1 cellular context compared by ENCODE assay signal in genomic region chr1:9443913-9444445, GRCh38.
TF ChIP-seq lines count a peak whose summit lies in the region.

No MANE protein-coding gene starts in this region.

TF ChIP-seq in IMR-90, 13 proteins besides CTCF, POLR2A, EP300 and RAD21:
- TF ChIP-seq MAFK (IDR thresholded peaks at IDR 0.05; ENCODE audit: low read depth, low read length) (peak; percentile 95), SMC3 (IDR thresholded peaks at IDR 0.05; ENCODE audit: low read depth, low read length) (no peak), FOS (IDR thresholded peaks at IDR 0.05; ENCODE audit: low read depth, low read length) (0 out of 2 replicates have a peak, but pooled peaks have one; percentile 12), BHLHE40 (IDR thresholded peaks at IDR 0.05; ENCODE audit: low read depth, low read length) (peak; percentile 63), RFX5 (IDR thresholded peaks at IDR 0.05; ENCODE audit: low read depth, low read length) (no peak), RCOR1 (IDR thresholded peaks at IDR 0.05; ENCODE audit: insufficient replicate concordance, low read length) (no peak), CEBPB (IDR thresholded peaks at IDR 0.05; ENCODE audit: low read depth, low read length) (peak; percentile 90), CHD1 (IDR thresholded peaks at IDR 0.05; ENCODE audit: low read depth, low read length) (no peak)
